In the genomic region with DNA sequence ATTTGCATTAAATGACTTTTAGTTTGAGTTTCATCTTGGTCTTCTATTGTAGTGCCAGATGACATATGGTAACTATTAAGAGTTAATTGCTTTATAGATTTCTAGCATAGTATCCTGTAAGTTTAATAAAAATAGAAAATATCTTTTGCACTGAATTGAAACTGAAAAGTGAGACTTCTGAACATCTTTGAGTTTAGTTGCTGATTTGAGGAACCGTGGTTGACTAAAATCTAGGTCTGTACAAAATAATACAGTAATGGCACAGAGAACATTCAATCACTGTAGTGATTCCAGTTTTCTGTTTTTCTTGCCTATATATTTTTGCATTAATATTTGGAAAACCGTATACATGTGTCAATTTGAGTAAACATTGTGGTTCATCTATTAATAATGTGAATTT, we compare ENCODE assay signal across 29 cellular contexts.
"Had no signal": no experiment of that assay in that cellular context is flagged by ENCODE, and none has a peak within 500 bp of the region (broad histone marks: within the 10 kb centered on the region; RNA-seq: fewer than 3 reads in every experiment).

No MANE protein-coding gene starts in this region.

- H3K36me3 Mint-ChIP-seq: immature natural killer cell; naive thymus-derived CD8-positive, alpha-beta T cell had no signal

- H3K4me2 ChIP-seq: smooth muscle cell had no signal

- H3K36me3 ChIP-seq: esophagus squamous epithelium, heart right ventricle, left ventricle myocardium inferior, lower lobe of right lung, prostate gland, right atrium auricular region, stomach, thyroid gland, vagina had no signal

- H3K27me3 ChIP-seq: esophagus squamous epithelium, heart right ventricle, right atrium auricular region, stomach, thyroid gland, vagina had no signal

- H3K9me3 ChIP-seq: esophagus squamous epithelium, heart right ventricle, left ventricle myocardium inferior, lower lobe of right lung, prostate gland, right atrium auricular region, stomach, thyroid gland, vagina had no signal

- H3K4me1 Mint-ChIP-seq: immature natural killer cell; naive thymus-derived CD8-positive, alpha-beta T cell; nephron progenitor cell had no signal

- DNase-seq: effector memory CD8-positive, alpha-beta T cell; erythroblast; esophagus squamous epithelium; foreskin melanocyte; glutamatergic neuron; heart right ventricle; hippocampal formation; immature natural killer cell; islet precursor cell; kidney glomerular epithelial cell; left colon; left ventricle myocardium inferior; lower lobe of right lung; naive thymus-derived CD8-positive, alpha-beta T cell; nephron progenitor cell; nucleus accumbens; stimulated activated CD4-positive, alpha-beta T cell treated with anti-CD3 and anti-CD28 coated beads, Interleukin-12 subunit alpha, Interleukin-12 subunit beta, amount 100 ng/mL, for 4 hours; stimulated activated CD4-positive, alpha-beta T cell treated with anti-CD3 and anti-CD28 coated beads, Interleukin-1b, Interleukin-23, amount 100 ng/mL, for 48 hours; stimulated activated CD4-positive, alpha-beta T cell treated with anti-CD3 and anti-CD28 coated beads, Interleukin-4, amount 100 ng/mL, for 1 hour; stimulated activated CD8-positive, alpha-beta memory T cell treated with anti-CD3 and anti-CD28 coated beads, Interleukin-4, amount 100 ng/mL, for 48 hours; stimulated activated naive CD4-positive, alpha-beta T cell treated with Interleukin-2 at 50 U/mL for 16 hours; stomach; thyroid gland; trophoblast cell had no signal

- H3K27ac Mint-ChIP-seq: effector memory CD8-positive, alpha-beta T cell; immature natural killer cell; naive thymus-derived CD8-positive, alpha-beta T cell; nephron progenitor cell had no signal

- H3K9me3 Mint-ChIP-seq: effector memory CD8-positive, alpha-beta T cell; immature natural killer cell; naive thymus-derived CD8-positive, alpha-beta T cell; nephron progenitor cell had no signal

- H3K4me3 Mint-ChIP-seq: effector memory CD8-positive, alpha-beta T cell; immature natural killer cell; naive thymus-derived CD8-positive, alpha-beta T cell; nephron progenitor cell had no signal

- H3K27ac ChIP-seq: esophagus squamous epithelium, heart right ventricle, left ventricle myocardium inferior, lower lobe of right lung, prostate gland, right atrium auricular region, stomach, thyroid gland, vagina had no signal

- H3K4me3 ChIP-seq: esophagus squamous epithelium, heart right ventricle, left ventricle myocardium inferior, lower lobe of right lung, prostate gland, right atrium auricular region, smooth muscle cell, stomach, thyroid gland, vagina had no signal

- H3K4me1 ChIP-seq: esophagus squamous epithelium, heart right ventricle, left ventricle myocardium inferior, lower lobe of right lung, prostate gland, right atrium auricular region, stomach, thyroid gland, vagina had no signal

- ATAC-seq: effector memory CD8-positive, alpha-beta T cell; heart right ventricle; left colon; lower lobe of right lung; naive thymus-derived CD8-positive, alpha-beta T cell; sciatic nerve had no signal
